In genomic region chr13:22690756-22691155, GRCh38 we compare ENCODE assay signal across 9 cellular contexts.
"Had no signal": no experiment of that assay in that cellular context is flagged by ENCODE, and none has a peak within 500 bp of the region (broad histone marks: within the 10 kb centered on the region; RNA-seq: fewer than 3 reads in every experiment).

No MANE protein-coding gene starts in this region.

- H2AFZ ChIP-seq: GM23248 had no signal

- H3K27me3 Mint-ChIP-seq: IgD-negative memory B cell had no signal

- H3K4me1 Mint-ChIP-seq: IgD-negative memory B cell had no signal

- H3K9me3 ChIP-seq: HAP-1 had no signal

- H3K4me3 ChIP-seq: GM23248, HAP-1 had no signal

- H3K27ac Mint-ChIP-seq: HFFc6, IgD-negative memory B cell had no signal

- ATAC-seq: HCT116, HepG2 had no signal

- H3K27ac ChIP-seq: GM23248, HL-60 had no signal

- H3K4me3 Mint-ChIP-seq: HFFc6, IgD-negative memory B cell had no signal

- DNase-seq: GM23248, GOT3, H7, HFFc6 had no signal

- H3K9ac ChIP-seq: GM23248 had no signal

- H3K36me3 ChIP-seq: HAP-1 had no signal

- H3K4me1 ChIP-seq: HAP-1 had no signal
